30 cellular contexts compared by ENCODE assay signal in genomic region chr15:48891229-48891765, GRCh38. TPM values are rescaled to one million over a fixed set of nuclear protein-coding genes. Genes with fewer than 3 reads are reported as not detected.
A peak's percentile ranks its signal among the peaks of the same experiment; 100 is the strongest.
DNase-seq lines count a peak whose midpoint lies in the region; TF ChIP-seq lines count a peak whose summit lies in the region.
"Had no signal": no experiment of that assay in that cellular context is flagged by ENCODE, and none has a peak within 500 bp of the region (broad histone marks: within the 10 kb centered on the region; RNA-seq: fewer than 3 reads in every experiment).

No MANE protein-coding gene starts in this region.

- H4K20me1 ChIP-seq in osteoblast (ENCODE audit: insufficient read depth, low read length) = no peaks in the 10 kb centered on the region

- intact Hi-C loops in colonic mucosa (cut with DNase I) = no loop called here

- no peak overlapping the region for H3K9ac ChIP-seq in colonic mucosa (ENCODE audit: low read depth in 2 of 2, low read length in 2 of 2)
- H3K9ac ChIP-seq: KMS-11 had no signal

- H3K4me1 ChIP-seq in osteoblast (ENCODE audit: insufficient read depth, low read length) (peaks cover 15% of the 10 kb centered on the region), colonic mucosa (no peaks in the 10 kb centered on the region)
- H3K4me1 ChIP-seq: body of pancreas, gastrocnemius medialis had no signal

- H3K36me3 ChIP-seq in brain microvascular endothelial cell (replicated peaks) (no peaks in the 10 kb centered on the region), osteoblast (ENCODE audit: insufficient read depth, low read length) (no peaks in the 10 kb centered on the region), colonic mucosa (no peaks in the 10 kb centered on the region)
- H3K36me3 ChIP-seq: gastrocnemius medialis, HAP-1, ovary, SJSA1 had no signal

- peak overlapping the region; percentile 9 for H3K4me3 ChIP-seq in brain microvascular endothelial cell (ENCODE audit: low read depth, low read length)
- no peak overlapping the region for H3K4me3 ChIP-seq in osteoblast (ENCODE audit: insufficient read depth, low read length)
- H3K4me3 ChIP-seq in colonic mucosa = no peak overlapping the region
- H3K4me3 ChIP-seq: body of pancreas, gastrocnemius medialis, GM12878, HAP-1, mucosa of descending colon, ovary, SJSA1, smooth muscle cell had no signal

- TF ChIP-seq CTCF in brain microvascular endothelial cell (IDR thresholded peaks at IDR 0.05; ENCODE audit: low read depth, low read length, missing control alignments) (no peak), osteoblast (IDR thresholded peaks at IDR 0.05; ENCODE audit: extremely low read depth, low read depth, low read length) (no peak), colonic mucosa (IDR thresholded peaks at IDR 0.05) (no peak)

- in situ Hi-C loops in brain microvascular endothelial cell (cut with HindIII; ENCODE audit: low pct_ligation_motif_present, low sequenced_read_pairs) = no loop called here

- H3K9me3 ChIP-seq in osteoblast (ENCODE audit: low read depth, low read length) (no peaks in the 10 kb centered on the region), colonic mucosa (no peaks in the 10 kb centered on the region)
- H3K9me3 ChIP-seq: body of pancreas, gastrocnemius medialis, HAP-1, mucosa of descending colon, ovary, SJSA1 had no signal

- peak overlapping the region; percentile 32 for H2AFZ ChIP-seq in osteoblast (ENCODE audit: low read length)

- no peaks in the 10 kb centered on the region for H3K79me2 ChIP-seq in osteoblast (ENCODE audit: insufficient read depth, low read length)

- no peak overlapping the region for H3K4me2 ChIP-seq in osteoblast (ENCODE audit: insufficient read depth, low read length)
- H3K4me2 ChIP-seq: KMS-11, smooth muscle cell had no signal

- H3K27me3 ChIP-seq in brain microvascular endothelial cell (replicated peaks) = no peaks in the 10 kb centered on the region
- H3K27me3 ChIP-seq in osteoblast (ENCODE audit: insufficient read depth, low read length) = no peaks in the 10 kb centered on the region
- no peaks in the 10 kb centered on the region for H3K27me3 ChIP-seq in colonic mucosa
- H3K27me3 ChIP-seq: body of pancreas, ovary, SJSA1 had no signal

- H3K27ac ChIP-seq in brain microvascular endothelial cell (no peak overlapping the region), osteoblast (ENCODE audit: low read depth, low read length) (no peak overlapping the region), colonic mucosa (no peak overlapping the region)
- H3K27ac ChIP-seq: body of pancreas, gastrocnemius medialis, HL-60, KMS-11, ovary, SJSA1 had no signal

- DNase-seq in H4 (ENCODE audit: low spot score) = peak; percentile 22
- peak; percentile 63 for DNase-seq in NCI-H69 (lab: John Stamatoyannopoulos, UW)
- DNase-seq in brain microvascular endothelial cell = no peak
- DNase-seq in osteoblast (ENCODE audit: insufficient read length, low spot score, missing footprints) = no peak
- DNase-seq in hippocampal formation (lab: John Stamatoyannopoulos, UW) = no peak
- no peak for DNase-seq in colonic mucosa
- DNase-seq in effector CD4-positive, alpha-beta T cell = no peak
- DNase-seq: activated B cell treated with CpG ODN at 0.5 μM for 24 hours; activated CD4-positive, alpha-beta T cell treated with anti-CD3 and anti-CD28 coated beads, Interleukin-2, amount 10 ng/mL, durations not matched to agents 7 days and 5 days; activated gamma-delta T cell treated with Interleukin-2 at 50 U/mL for 16 hours; activated T-cell treated with anti-CD3 and anti-CD28 coated beads, Interleukin-2, amount 50 U/mL, for 4 hours; body of pancreas; CD8-positive, alpha-beta memory T cell; DMS 273 treated with DMSO at 0.1 percent for 48 hours; gastrocnemius medialis; left cardiac atrium; mucosa of descending colon; natural killer cell; NCI-H1417 treated with DMSO at 0.1 percent for 48 hours; NCI-H2081 treated with DMSO at 0.1 percent for 48 hours; NCI-H510A; ovary; RPMI8226; stimulated activated naive CD4-positive, alpha-beta T cell treated with Interleukin-2 at 50 U/mL for 16 hours had no signal

RNA-seq across cellular contexts. Expression of gene EID1, which starts 13.4 kb away (rescaled TPM):
- total RNA-seq in H4 (2014; rRNA removed; shearing (Covaris generic)) = 343 and 403 TPM in 2 replicates
- total RNA-seq in osteoblast = 193 and 206 TPM in 2 replicates
- 10 to 100 TPM; 54.2 to 66.0 TPM for total RNA-seq in colonic mucosa

Comparison
In these comparisons a context has a peak if more than half of its experiments do, and no peak if none do; other contexts are left out.
1. DNase-seq: peak in H4 (single experiment) and NCI-H69 (single experiment); none in brain microvascular endothelial cell (single experiment), osteoblast (single experiment), hippocampal formation (0 of 2), colonic mucosa (single experiment) and effector CD4-positive, alpha-beta T cell (single experiment).